In genomic region chr2:61950571-61951315, GRCh38 we compare ENCODE assay signal across 20 cellular contexts. TPM values are rescaled to one million over a fixed set of nuclear protein-coding genes. Genes with fewer than 3 reads are reported as not detected.
A peak's percentile ranks its signal among the peaks of the same experiment; 100 is the strongest.
DNase-seq lines count a peak whose midpoint lies in the region; ATAC-seq and TF ChIP-seq lines count a peak whose summit lies in the region.
"Had no signal": no experiment of that assay in that cellular context is flagged by ENCODE, and none has a peak within 500 bp of the region (broad histone marks: within the 10 kb centered on the region; RNA-seq: fewer than 3 reads in every experiment).

No MANE protein-coding gene starts in this region.

- no peaks in the 10 kb centered on the region for H3K9me3 Mint-ChIP-seq in Calu3 (ENCODE audit: low read depth, unreplicated experiment)
- H3K9me3 Mint-ChIP-seq in endodermal cell = peaks cover 19% of the 10 kb centered on the region
- H3K9me3 Mint-ChIP-seq: effector memory CD8-positive, alpha-beta T cell had no signal

- H3K36me3 Mint-ChIP-seq in Calu3 (ENCODE audit: insufficient read depth, unreplicated experiment) = no peaks in the 10 kb centered on the region
- peaks cover 17% of the 10 kb centered on the region for H3K36me3 Mint-ChIP-seq in endodermal cell (ENCODE audit: low read depth)

- BruUV-seq in Calu3 (replicated peaks; lab: Mats Ljungman, UMichigan) = no TSS peak

- H3K27me3 Mint-ChIP-seq in Calu3 (ENCODE audit: unreplicated experiment) (no peaks in the 10 kb centered on the region), endodermal cell (ENCODE audit: insufficient read depth) (no peaks in the 10 kb centered on the region)
- H3K27me3 Mint-ChIP-seq: activated T-cell treated with anti-CD3 and anti-CD28 coated beads, Interleukin-2, amount 50 U/mL, for 24 hours; effector memory CD8-positive, alpha-beta T cell had no signal

- H3K27ac Mint-ChIP-seq in Calu3 (ENCODE audit: unreplicated experiment) (peak overlapping the region; percentile 30), endodermal cell (no peak overlapping the region)
- H3K27ac Mint-ChIP-seq: activated T-cell treated with anti-CD3 and anti-CD28 coated beads, Interleukin-2, amount 50 U/mL, for 24 hours; effector memory CD8-positive, alpha-beta T cell had no signal

- no peak for TF ChIP-seq RAD21 in SK-N-SH (IDR thresholded peaks at IDR 0.05; ENCODE audit: low read length)

- no peaks in the 10 kb centered on the region for H4K20me1 ChIP-seq in SK-N-SH (ENCODE audit: insufficient read depth)

- no peaks in the 10 kb centered on the region for H3K9me3 ChIP-seq in right cardiac atrium (ENCODE audit: control insufficient read depth, low read length)
- H3K9me3 ChIP-seq in subcutaneous abdominal adipose tissue (ENCODE audit: control insufficient read depth in 5 of 5, low read length in 5 of 5) = peaks cover 0 to 6% (median 0%) of the 10 kb centered on the region in 5 donors
- no peaks in the 10 kb centered on the region for H3K9me3 ChIP-seq in SK-N-SH
- peaks cover 16% of the 10 kb centered on the region for H3K9me3 ChIP-seq in endodermal cell (ENCODE audit: control insufficient read depth, low read length)
- H3K9me3 ChIP-seq: upper lobe of left lung had no signal

- no peak for DNase-seq in Calu3
- DNase-seq in SK-MEL-5 (ENCODE audit: low read depth, low spot score) = peak; percentile 62
- DNase-seq in right cardiac atrium = no peak
- DNase-seq in SHP77 treated with DMSO at 0.1 percent for 48 hours (lab: John Stamatoyannopoulos, UW) = no peak
- DNase-seq in SK-N-SH = no peak
- no peak for DNase-seq in endodermal cell
- DNase-seq: activated CD4-positive, alpha-beta T cell treated with anti-CD3 and anti-CD28 coated beads for 48 hours; activated gamma-delta T cell treated with Interleukin-2 at 50 U/mL for 16 hours; activated T-cell treated with anti-CD3 and anti-CD28 coated beads, Interleukin-2, amount 50 U/mL, for 24 hours; C1 segment of cervical spinal cord; effector memory CD8-positive, alpha-beta T cell; Karpas-422; NCI-H1436 treated with DMSO at 0.1 percent for 48 hours; NCI-H2107; NCI-H446; NCI-H774; stomach; upper lobe of left lung had no signal

- H3K27me3 ChIP-seq in right cardiac atrium (ENCODE audit: control insufficient read depth, insufficient read depth) (no peaks in the 10 kb centered on the region), subcutaneous abdominal adipose tissue (ENCODE audit: control insufficient read depth in 5 of 5, insufficient read depth in 4 of 5, low read length in 5 of 5) (no peaks in the 10 kb centered on the region), SK-N-SH (ENCODE audit: insufficient read depth) (no peaks in the 10 kb centered on the region), endodermal cell (ENCODE audit: control insufficient read depth, insufficient read depth, low read length, poor library complexity, severe bottlenecking) (no peaks in the 10 kb centered on the region)
- H3K27me3 ChIP-seq: stomach, upper lobe of left lung had no signal

- H3K36me3 ChIP-seq in subcutaneous abdominal adipose tissue (ENCODE audit: control insufficient read depth in 5 of 5, insufficient read depth in 5 of 5, low read length in 5 of 5) = no peaks in the 10 kb centered on the region
- H3K36me3 ChIP-seq in SK-N-SH (replicated peaks in 1 of 2; ENCODE audit: control insufficient read depth in 1 of 2, insufficient read depth in 2 of 2, low read length in 1 of 2) = no peaks in the 10 kb centered on the region
- H3K36me3 ChIP-seq in endodermal cell (ENCODE audit: control insufficient read depth, insufficient read depth, low read length) = no peaks in the 10 kb centered on the region
- H3K36me3 ChIP-seq: stomach, upper lobe of left lung had no signal

- H3K27ac ChIP-seq in right cardiac atrium (ENCODE audit: low read length) (peak overlapping the region; percentile 13), subcutaneous abdominal adipose tissue (ENCODE audit: low read depth, low read length) (peak overlapping the region; percentile 9), SK-N-SH (ENCODE audit: low read depth in 2 of 2, low read length in 1 of 2) (no peak overlapping the region), endodermal cell (ENCODE audit: low read depth, low read length) (no peak overlapping the region)
- H3K27ac ChIP-seq: upper lobe of left lung had no signal

- POLR2A ChIA-PET in SK-N-SH (lab: Yijun Ruan, JAX) = no interaction called here

- no peak overlapping the region for H2AFZ ChIP-seq in SK-N-SH (ENCODE audit: low read depth)

- H3K4me1 Mint-ChIP-seq in Calu3 (ENCODE audit: low read depth, unreplicated experiment) = peaks cover 16% of the 10 kb centered on the region
- H3K4me1 Mint-ChIP-seq in endodermal cell = no peaks in the 10 kb centered on the region

- in situ Hi-C loops in SK-MEL-5 (cut with HindIII; ENCODE audit: low pct_unique_long_range_greater_than_20kb, low sequenced_read_pairs) = no loop called here

- H3F3A ChIP-seq in SK-N-SH (replicated peaks; ENCODE audit: insufficient read depth) = peaks cover 7% of the 10 kb centered on the region

- H3K4me2 ChIP-seq in SK-N-SH = no peak overlapping the region

- peaks cover 6% of the 10 kb centered on the region for H3K4me1 ChIP-seq in right cardiac atrium (ENCODE audit: control insufficient read depth, insufficient read depth, low read length)
- H3K4me1 ChIP-seq in subcutaneous abdominal adipose tissue (ENCODE audit: control insufficient read depth in 5 of 5, insufficient read depth in 5 of 5, low read length in 5 of 5) = peaks cover 0 to 18% (median 7%) of the 10 kb centered on the region in 5 donors
- peaks cover 3 to 4% of the 10 kb centered on the region in 2 experiments; a peak in 3 of 4 replicates for H3K4me1 ChIP-seq in SK-N-SH (ENCODE audit: control insufficient read depth in 1 of 2, insufficient read depth in 2 of 2, low read depth in 1 of 2, low read length in 1 of 2)
- H3K4me1 ChIP-seq in endodermal cell (ENCODE audit: control insufficient read depth, insufficient read depth, low read length) = no peaks in the 10 kb centered on the region

- TF ChIP-seq EP300 in SK-N-SH (IDR thresholded peaks at IDR 0.05; ENCODE audit: borderline replicate concordance in 1 of 2, low read depth in 1 of 2, low read length in 1 of 2) = no peak

- ATAC-seq in right cardiac atrium = no peak
- ATAC-seq: effector memory CD8-positive, alpha-beta T cell; GM12878 had no signal

- peaks cover 5% of the 10 kb centered on the region; the same call in 1 of the 2 replicates for H3K79me2 ChIP-seq in SK-N-SH (ENCODE audit: insufficient read depth)

- no peak overlapping the region for H3K9ac ChIP-seq in subcutaneous abdominal adipose tissue (ENCODE audit: low read length in 5 of 5)
- H3K9ac ChIP-seq in SK-N-SH = no peak overlapping the region
- H3K9ac ChIP-seq in endodermal cell (ENCODE audit: extremely low read depth, low read length, poor library complexity, severe bottlenecking) = no peak overlapping the region

- no peak overlapping the region for H3K4me3 ChIP-seq in right cardiac atrium (ENCODE audit: low read length)
- H3K4me3 ChIP-seq in subcutaneous abdominal adipose tissue (ENCODE audit: low read depth in 1 of 5, low read length in 5 of 5) = no peak overlapping the region
- H3K4me3 ChIP-seq in SK-N-SH (ENCODE audit: low read depth in 2 of 2, low read length in 1 of 2) = no peak overlapping the region
- H3K4me3 ChIP-seq in endodermal cell (ENCODE audit: low read length) = no peak overlapping the region
- H3K4me3 ChIP-seq: GM12878, stomach, upper lobe of left lung had no signal

- CTCF ChIA-PET in Calu3 (lab: Charles Lee) = interaction anchor here (0.6 kb wide), 1 partner anchor 220 kb away, joined by 10 read pairs; no protein-coding TSS in a partner anchor
- CTCF ChIA-PET in SK-N-SH (lab: Yijun Ruan, JAX) = no interaction called here

- H3K4me3 Mint-ChIP-seq in Calu3 (ENCODE audit: low read depth, unreplicated experiment) (no peak overlapping the region), endodermal cell (no peak overlapping the region)
- H3K4me3 Mint-ChIP-seq: activated T-cell treated with anti-CD3 and anti-CD28 coated beads, Interleukin-2, amount 50 U/mL, for 24 hours; effector memory CD8-positive, alpha-beta T cell had no signal

- intact Hi-C loops in Calu3 (cut with micrococcal nuclease; ENCODE audit: unreplicated experiment) (no loop called here), right cardiac atrium (cut with DNase I) (no loop called here)

- 74% methylated on average over 9 of the region's 9 CpGs for WGBS in right cardiac atrium
- 90% methylated on average over 9 of the region's 9 CpGs for WGBS in SK-N-SH (ENCODE audit: low lambda C conversion rate)
- 93 to 95% methylated on average over 8 to 9 of the region's 9 CpGs for WGBS in endodermal cell (ENCODE audit: insufficient coverage in 1 of 2, insufficient read length in 1 of 2), 2 experiments

- TF ChIP-seq CTCF in Calu3 (IDR thresholded peaks at IDR 0.05; ENCODE audit: unreplicated experiment) (no peak), SK-N-SH (IDR thresholded peaks at IDR 0.05) (no peak), endodermal cell (conservative IDR thresholded peaks at IDR 0.05) (no peak)

- no peaks in the 10 kb centered on the region for H3K9me2 ChIP-seq in SK-N-SH

TF ChIP-seq in SK-N-SH, 30 proteins besides CTCF, POLR2A, EP300 and RAD21 (continues in another document):
- TF ChIP-seq RFX5 (IDR thresholded peaks at IDR 0.05; ENCODE audit: low read length) (no peak), TCF12 (IDR thresholded peaks at IDR 0.05) (no peak), JUND (IDR thresholded peaks at IDR 0.05) (no peak), RCOR1 (IDR thresholded peaks at IDR 0.05; ENCODE audit: low read length) (no peak), SMC3 (IDR thresholded peaks at IDR 0.05; ENCODE audit: low read depth, low read length) (no peak), FOXM1 (IDR thresholded peaks at IDR 0.05; ENCODE audit: low read depth) (no peak), RXRA (IDR thresholded peaks at IDR 0.05; ENCODE audit: borderline replicate concordance, low read depth) (no peak), USF2 (IDR thresholded peaks at IDR 0.05; ENCODE audit: borderline replicate concordance, low read depth, low read length) (no peak)

RNA-seq across cellular contexts. Expression of gene COMMD1, which starts 45.3 kb away (rescaled TPM):
- total RNA-seq in Calu3 (2022) (19.4 and 26.0 TPM in 2 replicates), right cardiac atrium (10 to 100 TPM; 45.3 to 62.3 (median 56.3) TPM), endodermal cell (10 to 100 TPM; 27.8 to 28.4 TPM)
- 51.2 and 54.1 TPM in 2 replicates for total RNA-seq in SK-MEL-5 (2014; rRNA removed; shearing (Covaris generic))
- polyA plus RNA-seq in SK-MEL-5 (2015; cell fraction: cytosol; rRNA removed) = 42.5 and 43.1 TPM in 2 replicates
- 8.7 and 12.4 TPM in 2 replicates for polyA plus RNA-seq in SK-MEL-5 (2015; cell fraction: nucleus; rRNA removed)
- polyA plus RNA-seq in right cardiac atrium (92.4 TPM), SK-N-SH (2012; rRNA removed) (32.5 and 33.1 TPM in 2 replicates)
- 35.5 and 47.0 TPM in 2 replicates for polyA plus RNA-seq in SK-N-SH (2012; cell fraction: cytosol; rRNA removed)
- polyA plus RNA-seq in SK-N-SH (2012; cell fraction: nucleus; rRNA removed) = 25.2 and 25.9 TPM in 2 replicates
- 37.4 TPM for polyA plus RNA-seq in endodermal cell (2013, experiment 1 of 2)
- polyA plus RNA-seq in endodermal cell (2013, experiment 2 of 2) = 39.8 TPM

Comparison
In these comparisons a context has a peak if more than half of its experiments do, and no peak if none do; other contexts are left out.
1. H3K27ac ChIP-seq: peak in right cardiac atrium (single experiment) and subcutaneous abdominal adipose tissue (single experiment); none in SK-N-SH (0 of 2) and endodermal cell (single experiment).